In genomic region chr3:127647171-127647884, GRCh38 we compare ENCODE assay signal across 1 cellular context.
TF ChIP-seq lines count a peak whose summit lies in the region.

No MANE protein-coding gene starts in this region.

TF ChIP-seq in HepG2, 621 proteins besides CTCF, POLR2A, EP300 and RAD21:
- no peak for TF ChIP-seq SOX13 (IDR thresholded peaks at IDR 0.05)
- no peak for TF ChIP-seq SOX13 (CRISPR knock-in tag; conservative IDR thresholded peaks at IDR 0.05 in 1 of 2, IDR thresholded peaks at IDR 0.05 in 1 of 2)
- TF ChIP-seq ASH2L (IDR thresholded peaks at IDR 0.05; ENCODE audit: insufficient read length, low read depth, low read length) = no peak
- TF ChIP-seq ZFP1 (CRISPR knock-in tag; IDR thresholded peaks at IDR 0.05) = no peak
- TF ChIP-seq, protein P1, sequence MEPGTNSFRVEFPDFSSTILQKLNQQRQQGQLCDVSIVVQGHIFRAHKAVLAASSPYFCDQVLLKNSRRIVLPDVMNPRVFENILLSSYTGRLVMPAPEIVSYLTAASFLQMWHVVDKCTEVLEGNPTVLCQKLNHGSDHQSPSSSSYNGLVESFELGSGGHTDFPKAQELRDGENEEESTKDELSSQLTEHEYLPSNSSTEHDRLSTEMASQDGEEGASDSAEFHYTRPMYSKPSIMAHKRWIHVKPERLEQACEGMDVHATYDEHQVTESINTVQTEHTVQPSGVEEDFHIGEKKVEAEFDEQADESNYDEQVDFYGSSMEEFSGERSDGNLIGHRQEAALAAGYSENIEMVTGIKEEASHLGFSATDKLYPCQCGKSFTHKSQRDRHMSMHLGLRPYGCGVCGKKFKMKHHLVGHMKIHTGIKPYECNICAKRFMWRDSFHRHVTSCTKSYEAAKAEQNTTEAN (CRISPR knock-in tag; conservative IDR thresholded peaks at IDR 0.05) = no peak
- no peak for TF ChIP-seq NR2C2 (CRISPR knock-in tag; IDR thresholded peaks at IDR 0.05; ENCODE audit: borderline replicate concordance)
- TF ChIP-seq RFXAP (CRISPR knock-in tag; IDR thresholded peaks at IDR 0.05; ENCODE audit: borderline replicate concordance) = no peak
- no peak for TF ChIP-seq PRDM10 (CRISPR knock-in tag; IDR thresholded peaks at IDR 0.05; ENCODE audit: low read depth)
- TF ChIP-seq, protein P2, sequence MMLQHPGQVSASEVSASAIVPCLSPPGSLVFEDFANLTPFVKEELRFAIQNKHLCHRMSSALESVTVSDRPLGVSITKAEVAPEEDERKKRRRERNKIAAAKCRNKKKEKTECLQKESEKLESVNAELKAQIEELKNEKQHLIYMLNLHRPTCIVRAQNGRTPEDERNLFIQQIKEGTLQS (CRISPR knock-in tag; IDR thresholded peaks at IDR 0.05) = no peak
- no peak for TF ChIP-seq ZNF747 (CRISPR knock-in tag; IDR thresholded peaks at IDR 0.05; ENCODE audit: borderline replicate concordance)
- TF ChIP-seq POLR2AphosphoS5 (IDR thresholded peaks at IDR 0.05; ENCODE audit: low read depth, low read length) = no peak
- no peak for TF ChIP-seq XRCC5 (optimal IDR thresholded peaks at IDR 0.05; ENCODE audit: low read length)
- TF ChIP-seq REPIN1 (CRISPR knock-in tag; IDR thresholded peaks at IDR 0.05; ENCODE audit: borderline replicate concordance, low read depth) = no peak
- TF ChIP-seq, protein P3, sequence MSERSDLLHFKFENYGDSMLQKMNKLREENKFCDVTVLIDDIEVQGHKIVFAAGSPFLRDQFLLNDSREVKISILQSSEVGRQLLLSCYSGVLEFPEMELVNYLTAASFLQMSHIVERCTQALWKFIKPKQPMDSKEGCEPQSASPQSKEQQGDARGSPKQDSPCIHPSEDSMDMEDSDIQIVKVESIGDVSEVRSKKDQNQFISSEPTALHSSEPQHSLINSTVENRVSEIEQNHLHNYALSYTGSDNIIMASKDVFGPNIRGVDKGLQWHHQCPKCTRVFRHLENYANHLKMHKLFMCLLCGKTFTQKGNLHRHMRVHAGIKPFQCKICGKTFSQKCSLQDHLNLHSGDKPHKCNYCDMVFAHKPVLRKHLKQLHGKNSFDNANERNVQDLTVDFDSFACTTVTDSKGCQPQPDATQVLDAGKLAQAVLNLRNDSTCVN (CRISPR knock-in tag; IDR thresholded peaks at IDR 0.05; ENCODE audit: borderline replicate concordance) = no peak
- TF ChIP-seq, protein P4, sequence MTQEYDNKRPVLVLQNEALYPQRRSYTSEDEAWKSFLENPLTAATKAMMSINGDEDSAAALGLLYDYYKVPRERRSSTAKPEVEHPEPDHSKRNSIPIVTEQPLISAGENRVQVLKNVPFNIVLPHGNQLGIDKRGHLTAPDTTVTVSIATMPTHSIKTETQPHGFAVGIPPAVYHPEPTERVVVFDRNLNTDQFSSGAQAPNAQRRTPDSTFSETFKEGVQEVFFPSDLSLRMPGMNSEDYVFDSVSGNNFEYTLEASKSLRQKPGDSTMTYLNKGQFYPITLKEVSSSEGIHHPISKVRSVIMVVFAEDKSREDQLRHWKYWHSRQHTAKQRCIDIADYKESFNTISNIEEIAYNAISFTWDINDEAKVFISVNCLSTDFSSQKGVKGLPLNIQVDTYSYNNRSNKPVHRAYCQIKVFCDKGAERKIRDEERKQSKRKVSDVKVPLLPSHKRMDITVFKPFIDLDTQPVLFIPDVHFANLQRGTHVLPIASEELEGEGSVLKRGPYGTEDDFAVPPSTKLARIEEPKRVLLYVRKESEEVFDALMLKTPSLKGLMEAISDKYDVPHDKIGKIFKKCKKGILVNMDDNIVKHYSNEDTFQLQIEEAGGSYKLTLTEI (CRISPR knock-in tag; conservative IDR thresholded peaks at IDR 0.05) = no peak
- no peak for TF ChIP-seq ZNF629 (CRISPR knock-in tag; conservative IDR thresholded peaks at IDR 0.05)
- no peak for TF ChIP-seq ZNF589 (CRISPR knock-in tag; conservative IDR thresholded peaks at IDR 0.05)
- no peak for TF ChIP-seq MYNN (CRISPR knock-in tag; IDR thresholded peaks at IDR 0.05; ENCODE audit: low read depth)
- no peak for TF ChIP-seq ZNF83 (CRISPR knock-in tag; IDR thresholded peaks at IDR 0.05; ENCODE audit: borderline replicate concordance)
- no peak for TF ChIP-seq ZNF343 (CRISPR knock-in tag; IDR thresholded peaks at IDR 0.05)
- TF ChIP-seq SKI (IDR thresholded peaks at IDR 0.05; ENCODE audit: partially characterized antibody) = no peak
